Comparison of ENCODE assay signal across 27 cellular contexts in the genomic region with DNA sequence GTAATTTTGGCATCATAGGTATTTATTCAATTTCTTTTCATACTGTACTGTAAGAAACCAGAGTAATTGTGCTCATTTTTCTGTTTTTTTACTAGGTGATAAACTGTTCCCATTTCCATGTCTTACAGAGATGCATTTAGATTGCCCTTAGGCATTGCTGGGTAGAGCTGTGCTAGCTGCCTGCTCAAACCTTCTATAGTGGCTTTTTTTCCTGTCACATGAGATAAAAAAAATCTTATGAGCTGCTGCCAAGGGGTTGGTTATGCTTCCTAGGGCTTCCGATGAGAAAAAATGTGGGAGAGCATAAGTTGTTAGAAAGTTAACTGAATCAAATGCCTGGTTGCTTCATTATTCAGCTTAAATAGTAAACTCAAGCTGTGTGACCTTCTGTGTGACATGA. TPM values are rescaled to one million over a fixed set of nuclear protein-coding genes. Genes with fewer than 3 reads are reported as not detected.
DNase-seq lines count a peak whose midpoint lies in the region; ATAC-seq, FAIRE-seq and TF ChIP-seq lines count a peak whose summit lies in the region.
"Had no signal": no experiment of that assay in that cellular context is flagged by ENCODE, and none has a peak within 500 bp of the region (broad histone marks: within the 10 kb centered on the region; RNA-seq: fewer than 3 reads in every experiment).

No MANE protein-coding gene starts in this region.

- no peak for TF ChIP-seq RAD21 in H1 (IDR thresholded peaks at IDR 0.05 in 1 of 2, conservative IDR thresholded peaks at IDR 0.05 in 1 of 2; ENCODE audit: low read depth in 2 of 2, low read length in 2 of 2)

- H3K4me1 ChIP-seq in OCI-LY7 (ENCODE audit: insufficient read depth, low read length, poor library complexity, severe bottlenecking) (no peaks in the 10 kb centered on the region), H1 (replicated peaks in 1 of 4; ENCODE audit: control insufficient read depth in 3 of 4, insufficient read depth in 4 of 4, low read length in 3 of 4) (no peaks in the 10 kb centered on the region), H9 (ENCODE audit: insufficient read depth, low read length) (no peaks in the 10 kb centered on the region)
- H3K4me1 ChIP-seq: BLaER1 treated with 17β-estradiol and CSF1 and Interleukin-3, amounts not matched to agents 10 nM and 100 nM; Caco-2; HAP-1 had no signal

- H3K27me3 Mint-ChIP-seq in osteocyte (ENCODE audit: unreplicated experiment) (no peaks in the 10 kb centered on the region), H9 (ENCODE audit: low read depth) (no peaks in the 10 kb centered on the region; the same call in 1 of the 2 replicates)
- peaks cover 0 to 18% of the 10 kb centered on the region in 2 donors for H3K27me3 Mint-ChIP-seq in effector memory CD8-positive, alpha-beta T cell
- H3K27me3 Mint-ChIP-seq: activated CD4-positive, alpha-beta T cell treated with anti-CD3 and anti-CD28 coated beads, Interleukin-2, amount 10 ng/mL, durations not matched to agents 7 days and 5 days; activated naive CD4-positive, alpha-beta T cell treated with anti-CD3 and anti-CD28 coated beads, Interleukin-2, amount 50 U/mL, for 24 hours; stimulated activated memory B cell treated with anti-CD40 and anti-IgM and Interleukin-4, amounts not matched to agents 10 μg/mL and 1 μg/mL and 100 μg/mL, for 72 hours had no signal

- no peak for TF ChIP-seq POLR2A in H1 (IDR thresholded peaks at IDR 0.05; ENCODE audit: control extremely low read depth in 1 of 2, low read depth in 2 of 2, low read length in 2 of 2)

- ATAC-seq in effector memory CD8-positive, alpha-beta T cell (replicated peaks), result no peak
- no peak for ATAC-seq in HG02610 (IDR thresholded peaks at IDR 0.05; ENCODE audit: unreplicated experiment)
- ATAC-seq: activated T-cell treated with anti-CD3 and anti-CD28 coated beads, Interleukin-2, amount 50 U/mL, for 72 hours; stimulated activated memory B cell treated with anti-CD40 and anti-IgM and Interleukin-4, amounts not matched to agents 10 μg/mL and 1 μg/mL and 100 μg/mL, for 72 hours had no signal

- H2AFZ ChIP-seq in OCI-LY7 (ENCODE audit: low read length), result peak overlapping the region; percentile 32; the same call in 1 of the 2 replicates
- 0 out of 2 replicates have a peak overlapping the region, but pooled peaks have one; percentile 92 for H2AFZ ChIP-seq in H1 (ENCODE audit: low read length)
- no peak overlapping the region for H2AFZ ChIP-seq in H9 (ENCODE audit: low read length)

- DNase-seq in COLO829 (ENCODE audit: low spot score), result peak; percentile 57
- no peak for DNase-seq in OCI-LY7 (ENCODE audit: low spot score)
- DNase-seq in H1 (ENCODE audit: low read depth in 1 of 2, low spot score in 2 of 2), result no peak
- DNase-seq in osteocyte (ENCODE audit: extremely low spot score, unreplicated experiment), result no peak
- no peak for DNase-seq in effector memory CD8-positive, alpha-beta T cell
- DNase-seq in H9, result no peak
- DNase-seq in activated gamma-delta T cell treated with Interleukin-2 at 50 U/mL for 16 hours, result no peak
- DNase-seq: activated CD4-positive, alpha-beta T cell treated with anti-CD3 and anti-CD28 coated beads, Interleukin-2, amount 10 ng/mL, durations not matched to agents 7 days and 5 days; activated T-cell treated with anti-CD3 and anti-CD28 coated beads, Interleukin-2, amount 50 U/mL, for 72 hours; Caco-2; DMS79; NCI-H1048; NCI-H187; NCI-H526; RPMI8226; small intestine; T1000 had no signal

- intact Hi-C loops in OCI-LY7 (cut with micrococcal nuclease; ENCODE audit: unreplicated experiment), result no loop called here

- H3K4me3 Mint-ChIP-seq in osteocyte (ENCODE audit: unreplicated experiment), result no peak overlapping the region
- H3K4me3 Mint-ChIP-seq in effector memory CD8-positive, alpha-beta T cell, result no peak overlapping the region
- H3K4me3 Mint-ChIP-seq in H9, result no peak overlapping the region
- H3K4me3 Mint-ChIP-seq: activated CD4-positive, alpha-beta T cell treated with anti-CD3 and anti-CD28 coated beads, Interleukin-2, amount 10 ng/mL, durations not matched to agents 7 days and 5 days; activated naive CD4-positive, alpha-beta T cell treated with anti-CD3 and anti-CD28 coated beads, Interleukin-2, amount 50 U/mL, for 24 hours; brain; stimulated activated memory B cell treated with anti-CD40 and anti-IgM and Interleukin-4, amounts not matched to agents 10 μg/mL and 1 μg/mL and 100 μg/mL, for 72 hours had no signal

- no peak for FAIRE-seq in H1 (lab: Jason Lieb, UNC)
- FAIRE-seq: small intestine, urothelium cell line had no signal

- no peak overlapping the region for H2BK120ac ChIP-seq in H1 (replicated peaks; ENCODE audit: low read depth, low read length)
- H2BK120ac ChIP-seq in H9 (ENCODE audit: low read depth, low read length, poor library complexity, severe bottlenecking), result no peak overlapping the region

- H4K20me1 ChIP-seq in OCI-LY7 (ENCODE audit: insufficient read depth, low read length) (no peaks in the 10 kb centered on the region), H1 (replicated peaks in 1 of 2; ENCODE audit: control insufficient read depth in 1 of 2, insufficient read depth in 2 of 2, low read length in 2 of 2) (no peaks in the 10 kb centered on the region), H9 (ENCODE audit: control insufficient read depth, insufficient read depth, insufficient read length) (no peaks in the 10 kb centered on the region)
- H4K20me1 ChIP-seq: BLaER1 treated with 17β-estradiol and CSF1 and Interleukin-3, amounts not matched to agents 10 nM and 100 nM had no signal

- WGBS in H1 (ENCODE audit: extremely low coverage in 1 of 2, insufficient coverage in 1 of 2, insufficient read length in 1 of 2, insufficient replicate concordance in 2 of 2, low coverage in 1 of 2, low lambda C conversion rate in 2 of 2, missing lambda C conversion rate in 1 of 2), 2 experiments, result 94% methylated on average over 1 of the region's 1 CpG; no CpG with 5 or more reads in 1 of the 2 experiments
- WGBS in H9 (ENCODE audit: extremely low coverage, insufficient read length, low lambda C conversion rate), result no CpG with 5 or more reads among the region's 1 CpG

- no peak overlapping the region for H2BK5ac ChIP-seq in H1 (ENCODE audit: low read depth, low read length)
- H2BK5ac ChIP-seq in H9 (ENCODE audit: insufficient read length, low read length), result no peak overlapping the region

- BruUV-seq in OCI-LY7 (replicated peaks; lab: Mats Ljungman, UMichigan), result no TSS peak

- H3K4ac ChIP-seq in H1 (replicated peaks; ENCODE audit: insufficient read length, low read depth, low read length), result no peak overlapping the region
- no peak overlapping the region for H3K4ac ChIP-seq in H9 (ENCODE audit: low read depth, low read length)

- H3K9me2 ChIP-seq in OCI-LY7 (ENCODE audit: insufficient read depth, low read length), result no peaks in the 10 kb centered on the region

- H3K27ac Mint-ChIP-seq in osteocyte (ENCODE audit: unreplicated experiment), result peak overlapping the region; percentile 58
- no peak overlapping the region for H3K27ac Mint-ChIP-seq in effector memory CD8-positive, alpha-beta T cell
- H3K27ac Mint-ChIP-seq in H9, result no peak overlapping the region
- H3K27ac Mint-ChIP-seq: activated CD4-positive, alpha-beta T cell treated with anti-CD3 and anti-CD28 coated beads, Interleukin-2, amount 10 ng/mL, durations not matched to agents 7 days and 5 days; activated naive CD4-positive, alpha-beta T cell treated with anti-CD3 and anti-CD28 coated beads, Interleukin-2, amount 50 U/mL, for 24 hours; activated T-cell treated with anti-CD3 and anti-CD28 coated beads, Interleukin-2, amount 50 U/mL, for 72 hours; stimulated activated memory B cell treated with anti-CD40 and anti-IgM and Interleukin-4, amounts not matched to agents 10 μg/mL and 1 μg/mL and 100 μg/mL, for 72 hours had no signal

- H2BK15ac ChIP-seq in H1 (ENCODE audit: low read length) (no peak overlapping the region), H9 (ENCODE audit: low read depth, low read length) (no peak overlapping the region)

- POLR2A ChIA-PET in OCI-LY7 (lab: Charles Lee), result interaction anchor here (0.8 to 1.2 kb wide), 2 partner anchors 8 to 9 kb away, joined by 3 to 4 read pairs; no protein-coding TSS in a partner anchor
- POLR2A ChIA-PET in H1 (lab: Charles Lee; ENCODE audit: partially characterized antibody), result no interaction called here

- H3K36me3 Mint-ChIP-seq in osteocyte (ENCODE audit: unreplicated experiment), result no peaks in the 10 kb centered on the region
- no peaks in the 10 kb centered on the region for H3K36me3 Mint-ChIP-seq in effector memory CD8-positive, alpha-beta T cell (ENCODE audit: insufficient read depth)
- H3K36me3 Mint-ChIP-seq in H9 (ENCODE audit: insufficient read depth in 1 of 3, low read depth in 3 of 3), result no peaks in the 10 kb centered on the region
- H3K36me3 Mint-ChIP-seq: brain; stimulated activated memory B cell treated with anti-CD40 and anti-IgM and Interleukin-4, amounts not matched to agents 10 μg/mL and 1 μg/mL and 100 μg/mL, for 72 hours had no signal

- H2BK20ac ChIP-seq in H1 (ENCODE audit: low read length) (no peak overlapping the region), H9 (ENCODE audit: low read depth, low read length, poor library complexity, severe bottlenecking) (no peak overlapping the region)

- H3K23ac ChIP-seq in H1 (ENCODE audit: insufficient read length) (no peak overlapping the region), H9 (ENCODE audit: insufficient read length, low read depth, low read length) (no peak overlapping the region)

- H3K36me3 ChIP-seq in OCI-LY7 (ENCODE audit: insufficient read depth, low read length) (no peaks in the 10 kb centered on the region), H1 (ENCODE audit: control insufficient read depth in 2 of 4, insufficient read depth in 4 of 4, low read length in 3 of 4) (no peaks in the 10 kb centered on the region)
- H3K36me3 ChIP-seq: BLaER1 treated with 17β-estradiol and CSF1 and Interleukin-3, amounts not matched to agents 10 nM and 100 nM; esophagus muscularis mucosa; HAP-1 had no signal

- no peak for TF ChIP-seq EP300 in H1 (IDR thresholded peaks at IDR 0.05; ENCODE audit: borderline replicate concordance in 1 of 2, low read depth in 2 of 2, low read length in 2 of 2)

- no peak overlapping the region for H3K4me2 ChIP-seq in OCI-LY7 (ENCODE audit: low read length)
- no peak overlapping the region for H3K4me2 ChIP-seq in H1 (ENCODE audit: insufficient read depth in 1 of 2, low read depth in 2 of 2, low read length in 2 of 2)
- H3K4me2 ChIP-seq in H9 (ENCODE audit: insufficient read depth, insufficient read length, low read length), result no peak overlapping the region
- H3K4me2 ChIP-seq: BLaER1 treated with 17β-estradiol and CSF1 and Interleukin-3, amounts not matched to agents 10 nM and 100 nM had no signal

- peaks cover 3% of the 10 kb centered on the region for H3K9me3 Mint-ChIP-seq in osteocyte (ENCODE audit: unreplicated experiment)
- no peaks in the 10 kb centered on the region for H3K9me3 Mint-ChIP-seq in effector memory CD8-positive, alpha-beta T cell
- H3K9me3 Mint-ChIP-seq in H9, result peaks cover 4 to 8% of the 10 kb centered on the region in 2 experiments; a peak in 4 of 5 replicates

- H2AK5ac ChIP-seq in H1 (ENCODE audit: low read depth, low read length) (no peak overlapping the region), H9 (ENCODE audit: insufficient read length, low read length) (no peak overlapping the region)

- H3K18ac ChIP-seq in H1 (ENCODE audit: extremely low read depth, low read length), result no peak overlapping the region
- no peak overlapping the region for H3K18ac ChIP-seq in H9 (ENCODE audit: insufficient read length, low read depth, low read length)

- H4K91ac ChIP-seq in H1 (replicated peaks; ENCODE audit: insufficient read length, low read length) (no peak overlapping the region), H9 (ENCODE audit: insufficient read length, low read depth, low read length) (no peak overlapping the region)

- H3K79me1 ChIP-seq in H1 (ENCODE audit: low read depth, low read length), result no peaks in the 10 kb centered on the region
- no peaks in the 10 kb centered on the region for H3K79me1 ChIP-seq in H9 (ENCODE audit: insufficient read depth, low read depth, low read length, poor library complexity, severe bottlenecking)

- H2BK12ac ChIP-seq in H1 (ENCODE audit: low read depth, low read length) (no peak overlapping the region), H9 (ENCODE audit: insufficient read length, low read depth, low read length) (no peak overlapping the region)

- H3K4me3 ChIP-seq in OCI-LY7 (ENCODE audit: low read depth, low read length, poor library complexity, severe bottlenecking) (no peak overlapping the region), H1 (ENCODE audit: extremely low read depth in 1 of 4, insufficient read depth in 2 of 4, low read depth in 3 of 4, low read length in 4 of 4) (no peak overlapping the region)
- H3K4me3 ChIP-seq: BLaER1 treated with 17β-estradiol and CSF1 and Interleukin-3, amounts not matched to agents 10 nM and 100 nM; esophagus muscularis mucosa; HAP-1 had no signal

- CTCF ChIA-PET in OCI-LY7 (lab: Charles Lee; ENCODE audit: unreplicated experiment), result no interaction called here
- CTCF ChIA-PET in H1 (lab: Charles Lee; ENCODE audit: partially characterized antibody), result interaction anchor here (1.1 to 2.4 kb wide), 6 partner anchors 11 to 178 kb away, joined by 3 to 13 read pairs (median 4); no protein-coding TSS in a partner anchor

- H3K56ac ChIP-seq in H1 (replicated peaks; ENCODE audit: insufficient read length, low read depth, low read length) (no peak overlapping the region), H9 (ENCODE audit: insufficient read length, low read depth, low read length) (no peak overlapping the region)

- no peaks in the 10 kb centered on the region for H3K23me2 ChIP-seq in H1 (ENCODE audit: low read depth, low read length)
- no peaks in the 10 kb centered on the region for H3K23me2 ChIP-seq in H9 (ENCODE audit: insufficient read length, low read depth, low read length, poor library complexity, severe bottlenecking)

- H4K8ac ChIP-seq in H1 (ENCODE audit: extremely low read depth, insufficient read depth, low read length) (no peak overlapping the region), H9 (replicated peaks; ENCODE audit: insufficient read length, low read depth, low read length) (no peak overlapping the region)

- H3T11ph ChIP-seq in H9 (ENCODE audit: low read length), result no peak overlapping the region

- H3K27ac ChIP-seq in OCI-LY7 (ENCODE audit: low read depth, low read length, poor library complexity, severe bottlenecking), result no peak overlapping the region
- H3K27ac ChIP-seq in H1 (ENCODE audit: low read depth, low read length), result no peak overlapping the region
- no peak overlapping the region for H3K27ac ChIP-seq in H9 (ENCODE audit: insufficient read length, low read depth, low read length)
- H3K27ac ChIP-seq: BLaER1 treated with 17β-estradiol and CSF1 and Interleukin-3, amounts not matched to agents 10 nM and 100 nM had no signal

- no peak overlapping the region for H3K9ac ChIP-seq in H1 (replicated peaks in 1 of 4; ENCODE audit: extremely low read depth in 1 of 4, low read depth in 3 of 4, low read length in 3 of 4)
- H3K9ac ChIP-seq in H9 (ENCODE audit: extremely low read depth, insufficient read length, low read length), result no peak overlapping the region
- H3K9ac ChIP-seq: BLaER1 treated with 17β-estradiol and CSF1 and Interleukin-3, amounts not matched to agents 10 nM and 100 nM had no signal

- H3K14ac ChIP-seq in H1 (ENCODE audit: insufficient read length) (no peak overlapping the region), H9 (ENCODE audit: insufficient read depth, low read length) (no peak overlapping the region)

- peaks cover 16% of the 10 kb centered on the region for H3K4me1 Mint-ChIP-seq in osteocyte (ENCODE audit: unreplicated experiment)
- H3K4me1 Mint-ChIP-seq in effector memory CD8-positive, alpha-beta T cell (ENCODE audit: low read depth in 2 of 2), result no peaks in the 10 kb centered on the region
- no peaks in the 10 kb centered on the region for H3K4me1 Mint-ChIP-seq in H9
- H3K4me1 Mint-ChIP-seq: activated CD4-positive, alpha-beta T cell treated with anti-CD3 and anti-CD28 coated beads, Interleukin-2, amount 10 ng/mL, durations not matched to agents 7 days and 5 days; stimulated activated memory B cell treated with anti-CD40 and anti-IgM and Interleukin-4, amounts not matched to agents 10 μg/mL and 1 μg/mL and 100 μg/mL, for 72 hours had no signal

- H4K5ac ChIP-seq in H1 (ENCODE audit: insufficient read length, low read depth, low read length) (no peak overlapping the region), H9 (ENCODE audit: insufficient read length, low read depth, low read length) (no peak overlapping the region)

- peaks cover 6% of the 10 kb centered on the region; the same call in 1 of the 2 replicates for H3K9me3 ChIP-seq in OCI-LY7 (ENCODE audit: low read length)
- no peaks in the 10 kb centered on the region for H3K9me3 ChIP-seq in H1 (ENCODE audit: insufficient read depth in 2 of 2, low read depth in 1 of 2, low read length in 1 of 2)
- H3K9me3 ChIP-seq in H9 (ENCODE audit: control insufficient read depth, low read depth, low read length), result no peaks in the 10 kb centered on the region
- H3K9me3 ChIP-seq: Caco-2, HAP-1 had no signal

- H3K79me2 ChIP-seq in OCI-LY7 (ENCODE audit: insufficient read depth, low read depth, low read length), result no peaks in the 10 kb centered on the region
- no peaks in the 10 kb centered on the region for H3K79me2 ChIP-seq in H1 (ENCODE audit: control insufficient read depth in 1 of 2, insufficient read depth in 2 of 2, low read length in 2 of 2)
- no peaks in the 10 kb centered on the region for H3K79me2 ChIP-seq in H9 (ENCODE audit: insufficient read depth, low read length)

- TF ChIP-seq CTCF in OCI-LY7 (conservative IDR thresholded peaks at IDR 0.05; ENCODE audit: low read length) (no peak), H1 (IDR thresholded peaks at IDR 0.05; ENCODE audit: control extremely low read depth in 1 of 3, insufficient read depth in 1 of 3, low read depth in 1 of 3, low read length in 3 of 3) (no peak), osteocyte (IDR thresholded peaks at IDR 0.05) (no peak), H9 (conservative IDR thresholded peaks at IDR 0.05) (no peak)

- no peaks in the 10 kb centered on the region for H3K27me3 ChIP-seq in H1 (replicated peaks in 1 of 4; ENCODE audit: control insufficient read depth in 3 of 4, extremely low read depth in 1 of 4, insufficient read depth in 3 of 4, low read length in 3 of 4)
- H3K27me3 ChIP-seq in H9 (ENCODE audit: insufficient read depth, low read length), result no peaks in the 10 kb centered on the region
- H3K27me3 ChIP-seq: BLaER1 treated with 17β-estradiol and CSF1 and Interleukin-3, amounts not matched to agents 10 nM and 100 nM; esophagus muscularis mucosa had no signal

RNA-seq across cellular contexts. Expression of a gene that starts 49.9 kb away (rescaled TPM):
- 0.22 TPM in 1 of 2 replicates, not detected in the other for total RNA-seq in OCI-LY7 (2014; rRNA removed; shearing (Covaris generic))
- total RNA-seq in OCI-LY7 (2022) (not detected in 2 replicates), osteocyte (not detected in 2 replicates), H9 (2021) (not detected in 2 replicates)
- not detected in 2 replicates for total RNA-seq in H1 (2021; fragmentation: NEBNext Ultra II Directional; extraction: Animal tissue kit (Norgen Biotek cat#: 25700))
- not detected in 2 replicates for polyA plus RNA-seq in H1 (2011; rRNA removed)
- not detected for polyA plus RNA-seq in H1 (2011; cell fraction: cytosol; rRNA removed)
- polyA plus RNA-seq in H1 (2011; cell fraction: nucleus; rRNA removed), result not detected
- not detected in 4 replicates for polyA plus RNA-seq in H1 (2012, experiment 1 of 2)
- polyA plus RNA-seq in H1 (2012, experiment 2 of 2), result not detected
- 0.02 TPM for polyA plus RNA-seq in H1 (2013, experiment 1 of 2)
- 0.04 TPM for polyA plus RNA-seq in H1 (2013, experiment 2 of 2)
- polyA minus RNA-seq in H1 (2011; rRNA and poly(A)+ RNA removed), result not detected in 2 replicates
- not detected for polyA minus RNA-seq in H1 (2011; cell fraction: cytosol; rRNA and poly(A)+ RNA removed)
- not detected for polyA minus RNA-seq in H1 (2011; cell fraction: nucleus; rRNA and poly(A)+ RNA removed)
- total RNA-seq: activated CD4-positive, alpha-beta T cell treated with anti-CD3 and anti-CD28 coated beads, Interleukin-2, amount 10 ng/mL, durations not matched to agents 7 days and 5 days; activated T-cell treated with anti-CD3 and anti-CD28 coated beads, Interleukin-2, amount 50 U/mL, for 72 hours; Caco-2; esophagus muscularis mucosa; liver; mucosa of gallbladder had no signal
- polyA plus RNA-seq: liver, small intestine had no signal
